Comparison of ENCODE assay signal across 10 cellular contexts in genomic region chr17:16980813-16981731, GRCh38. TPM values are rescaled to one million over a fixed set of nuclear protein-coding genes. Genes with fewer than 3 reads are reported as not detected.
DNase-seq lines count a peak whose midpoint lies in the region; ATAC-seq and FAIRE-seq lines count a peak whose summit lies in the region.
"Had no signal": no experiment of that assay in that cellular context is flagged by ENCODE, and none has a peak within 500 bp of the region (broad histone marks: within the 10 kb centered on the region; RNA-seq: fewer than 3 reads in every experiment).

No MANE protein-coding gene starts in this region.

- peak; percentile 97 for FAIRE-seq in GM18507 (lab: Jason Lieb, UNC)

- no peak overlapping the region for H3K4me3 Mint-ChIP-seq in activated naive CD4-positive, alpha-beta T cell treated with anti-CD3 and anti-CD28 coated beads for 36 hours

- peak; percentile 43 for ATAC-seq in HG02588 (IDR thresholded peaks at IDR 0.05; ENCODE audit: unreplicated experiment)

- H3K27ac Mint-ChIP-seq in activated naive CD4-positive, alpha-beta T cell treated with anti-CD3 and anti-CD28 coated beads for 36 hours, result no peak overlapping the region

- peaks cover 7% of the 10 kb centered on the region for H3K4me1 Mint-ChIP-seq in activated naive CD4-positive, alpha-beta T cell treated with anti-CD3 and anti-CD28 coated beads for 36 hours (ENCODE audit: low read depth)

- CTCF ChIA-PET in activated naive CD4-positive, alpha-beta T cell treated with anti-CD3 and anti-CD28 coated beads for 36 hours (lab: Charles Lee), result interaction anchor here (0.5 kb wide), 1 partner anchor 776 kb away, joined by 3 read pairs; no protein-coding TSS in a partner anchor

- no peaks in the 10 kb centered on the region for H3K9me3 Mint-ChIP-seq in activated naive CD4-positive, alpha-beta T cell treated with anti-CD3 and anti-CD28 coated beads for 36 hours

- peak; percentile 63 for DNase-seq in GM18507 (ENCODE audit: extremely low spot score, insufficient read length, low read depth)
- DNase-seq in NCI-H69 (lab: John Stamatoyannopoulos, UW), result peak; percentile 94
- peak; percentile 79 for DNase-seq in posterior vena cava (ENCODE audit: low spot score)
- no peak for DNase-seq in activated naive CD4-positive, alpha-beta T cell treated with anti-CD3 and anti-CD28 coated beads for 36 hours
- no peak for DNase-seq in superior temporal gyrus (ENCODE audit: extremely low spot score)
- DNase-seq in activated CD8-positive, alpha-beta memory T cell treated with anti-CD3 and anti-CD28 coated beads, Interleukin-2, amount 50 U/mL, for 4 hours, result no peak
- DNase-seq: NCI-H2227 treated with DMSO at 0.1 percent for 48 hours had no signal

- H3K36me3 Mint-ChIP-seq in activated naive CD4-positive, alpha-beta T cell treated with anti-CD3 and anti-CD28 coated beads for 36 hours (ENCODE audit: low read depth), result no peaks in the 10 kb centered on the region

- H3K27me3 Mint-ChIP-seq in activated naive CD4-positive, alpha-beta T cell treated with anti-CD3 and anti-CD28 coated beads for 36 hours (ENCODE audit: low read depth), result no peaks in the 10 kb centered on the region

- intact Hi-C loops in posterior vena cava (cut with DNase I), result no loop called here
- intact Hi-C loops in activated naive CD4-positive, alpha-beta T cell treated with anti-CD3 and anti-CD28 coated beads for 36 hours (cut with micrococcal nuclease), result no loop called here

RNA-seq across cellular contexts. Expression of gene TNFRSF13B, which starts 9.2 kb away (rescaled TPM):
- total RNA-seq in posterior vena cava, result not detected
- not detected for total RNA-seq in activated naive CD4-positive, alpha-beta T cell treated with anti-CD3 and anti-CD28 coated beads for 36 hours
- total RNA-seq: H4, lower leg skin had no signal

Comparison
In these comparisons a context has a peak if more than half of its experiments do, and no peak if none do; other contexts are left out.
1. DNase-seq: peak in GM18507 (single experiment), NCI-H69 (single experiment) and posterior vena cava (single experiment); none in activated naive CD4-positive, alpha-beta T cell treated with anti-CD3 and anti-CD28 coated beads for 36 hours (single experiment), superior temporal gyrus (single experiment) and activated CD8-positive, alpha-beta memory T cell treated with anti-CD3 and anti-CD28 coated beads, Interleukin-2, amount 50 U/mL, for 4 hours (single experiment).